Comparison of ENCODE assay signal across 8 cellular contexts in genomic region chrX:3712080-3712869, GRCh38. TPM values are rescaled to one million over a fixed set of nuclear protein-coding genes. Genes with fewer than 3 reads are reported as not detected.
DNase-seq lines count a peak whose midpoint lies in the region; ATAC-seq and TF ChIP-seq lines count a peak whose summit lies in the region.

No MANE protein-coding gene starts in this region.

- peak overlapping the region; percentile 97 for H3K4me3 Mint-ChIP-seq in activated T-cell treated with anti-CD3 and anti-CD28 coated beads, Interleukin-2, amount 50 U/mL, for 4 hours

- TF ChIP-seq CTCF in retinal pigment epithelial cell (conservative IDR thresholded peaks at IDR 0.05; ENCODE audit: low read depth, low read length): no peak

- peak; percentile 27 for TF ChIP-seq POLR2A in GM18951 (IDR thresholded peaks at IDR 0.05; ENCODE audit: extremely low read depth, insufficient read depth, insufficient read length)

- no peak overlapping the region for H2AFZ ChIP-seq in ACC112 (ENCODE audit: low read length, unreplicated experiment)

- in situ Hi-C loops in GM18951 (cut with MboI; ENCODE audit: low sequenced_read_pairs, unreplicated experiment): no loop called here

- DNase-seq in activated T-cell treated with anti-CD3 and anti-CD28 coated beads, Interleukin-2, amount 50 U/mL, for 4 hours: no peak
- DNase-seq in Right ventricle myocardium superior: no peak
- no peak for DNase-seq in retinal pigment epithelial cell (ENCODE audit: low read depth)
- DNase-seq in kidney glomerular epithelial cell (lab: John Stamatoyannopoulos, UW): no peak

- H3K27me3 ChIP-seq in ACC112 (ENCODE audit: insufficient read depth, low read length): no peaks in the 10 kb centered on the region

- no peaks in the 10 kb centered on the region for H3K27me3 Mint-ChIP-seq in activated T-cell treated with anti-CD3 and anti-CD28 coated beads, Interleukin-2, amount 50 U/mL, for 4 hours (ENCODE audit: low read depth)

- H3K4me3 ChIP-seq in ACC112 (ENCODE audit: low read depth, low read length) (peak overlapping the region; percentile 89), retinal pigment epithelial cell (ENCODE audit: low read length) (peak overlapping the region; percentile 67)

- peaks cover 28% of the 10 kb centered on the region for H3K4me1 Mint-ChIP-seq in activated T-cell treated with anti-CD3 and anti-CD28 coated beads, Interleukin-2, amount 50 U/mL, for 4 hours (ENCODE audit: low read depth)

- H3K9me3 Mint-ChIP-seq in activated T-cell treated with anti-CD3 and anti-CD28 coated beads, Interleukin-2, amount 50 U/mL, for 4 hours: no peaks in the 10 kb centered on the region

- H3K4me1 ChIP-seq in ACC112 (ENCODE audit: control insufficient read depth, insufficient read depth, low read length, unreplicated experiment): peaks cover 8% of the 10 kb centered on the region

- no peaks in the 10 kb centered on the region for H3K36me3 Mint-ChIP-seq in activated T-cell treated with anti-CD3 and anti-CD28 coated beads, Interleukin-2, amount 50 U/mL, for 4 hours (ENCODE audit: insufficient read depth)

- ATAC-seq in HG03442 (IDR thresholded peaks at IDR 0.05; ENCODE audit: unreplicated experiment) (peak; percentile 4), Right ventricle myocardium superior (ENCODE audit: poor library complexity) (peak; percentile 40), GM18498 (IDR thresholded peaks at IDR 0.05; ENCODE audit: unreplicated experiment) (no peak)
- ATAC-seq in activated T-cell treated with anti-CD3 and anti-CD28 coated beads, Interleukin-2, amount 50 U/mL, for 4 hours: peak; percentile 1 to 4

- intact Hi-C loops in Right ventricle myocardium superior (cut with DNase I): no loop called here

- H3K79me2 ChIP-seq in ACC112 (ENCODE audit: control insufficient read depth, insufficient read depth, low read length, unreplicated experiment): peaks cover 12% of the 10 kb centered on the region

- H3K36me3 ChIP-seq in ACC112 (ENCODE audit: insufficient read depth, low read length): no peaks in the 10 kb centered on the region

- no peak overlapping the region for H3K27ac ChIP-seq in ACC112 (ENCODE audit: low read depth, low read length)

RNA-seq across cellular contexts. Expression of gene PRKX, which starts 1.2 kb away (rescaled TPM):
- 10 to 100 TPM; 29.5 to 40.8 (median 29.8) TPM for total RNA-seq in activated T-cell treated with anti-CD3 and anti-CD28 coated beads, Interleukin-2, amount 50 U/mL, for 4 hours
- total RNA-seq in Right ventricle myocardium superior: 4.8 TPM
